In the genomic region with DNA sequence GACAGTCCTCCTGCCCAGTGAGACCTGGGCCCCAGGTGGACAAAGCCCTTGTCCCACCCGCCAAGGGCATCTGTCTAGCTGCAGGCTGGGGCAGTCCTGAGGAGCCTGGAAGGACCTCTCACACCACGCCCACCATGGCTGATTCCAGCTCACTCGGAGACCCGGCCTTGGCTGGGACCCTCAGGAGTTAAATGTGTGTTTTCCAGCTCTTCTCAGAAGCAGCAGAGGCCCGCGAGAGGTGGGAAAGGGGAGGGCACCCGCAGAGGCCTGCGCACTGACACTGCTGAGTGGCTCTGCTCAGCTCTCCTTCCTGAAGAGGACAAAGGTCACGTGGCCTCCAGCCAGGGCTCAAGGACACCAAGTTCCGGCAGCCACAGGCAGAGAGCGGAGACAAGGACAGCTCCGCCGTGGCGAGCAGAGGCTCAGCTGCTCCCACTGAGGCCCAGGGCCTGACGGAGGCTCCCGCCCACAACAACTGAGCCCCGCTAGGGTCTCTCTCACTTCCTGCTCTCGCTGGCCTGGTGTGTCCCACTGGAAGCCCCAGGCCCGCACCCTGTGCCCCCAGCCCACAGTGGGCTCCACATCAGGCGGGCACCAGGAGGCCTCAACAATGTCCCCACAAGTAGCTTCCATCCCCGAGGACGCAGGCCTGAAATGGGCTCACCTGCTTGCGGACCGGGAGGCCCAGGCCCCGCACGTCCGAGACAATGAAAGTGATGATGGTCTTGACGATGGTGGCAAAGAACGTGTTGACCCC, we compare ENCODE assay signal across 1 cellular context.
TF ChIP-seq lines count a peak whose summit lies in the region.

No MANE protein-coding gene starts in this region.

TF ChIP-seq in HepG2, 621 proteins besides CTCF, POLR2A, EP300 and RAD21 (continued from another document and continues in another):
- TF ChIP-seq, protein P1, sequence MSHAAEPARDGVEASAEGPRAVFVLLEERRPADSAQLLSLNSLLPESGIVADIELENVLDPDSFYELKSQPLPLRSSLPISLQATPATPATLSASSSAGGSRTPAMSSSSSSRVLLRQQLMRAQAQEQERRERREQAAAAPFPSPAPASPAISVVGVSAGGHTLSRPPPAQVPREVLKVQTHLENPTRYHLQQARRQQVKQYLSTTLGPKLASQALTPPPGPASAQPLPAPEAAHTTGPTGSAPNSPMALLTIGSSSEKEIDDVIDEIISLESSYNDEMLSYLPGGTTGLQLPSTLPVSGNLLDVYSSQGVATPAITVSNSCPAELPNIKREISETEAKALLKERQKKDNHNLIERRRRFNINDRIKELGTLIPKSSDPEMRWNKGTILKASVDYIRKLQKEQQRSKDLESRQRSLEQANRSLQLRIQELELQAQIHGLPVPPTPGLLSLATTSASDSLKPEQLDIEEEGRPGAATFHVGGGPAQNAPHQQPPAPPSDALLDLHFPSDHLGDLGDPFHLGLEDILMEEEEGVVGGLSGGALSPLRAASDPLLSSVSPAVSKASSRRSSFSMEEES (CRISPR knock-in tag; IDR thresholded peaks at IDR 0.05) = peak; percentile 92
- TF ChIP-seq ZBTB49 (CRISPR knock-in tag; IDR thresholded peaks at IDR 0.05; ENCODE audit: borderline replicate concordance) = no peak
- TF ChIP-seq, protein P2, sequence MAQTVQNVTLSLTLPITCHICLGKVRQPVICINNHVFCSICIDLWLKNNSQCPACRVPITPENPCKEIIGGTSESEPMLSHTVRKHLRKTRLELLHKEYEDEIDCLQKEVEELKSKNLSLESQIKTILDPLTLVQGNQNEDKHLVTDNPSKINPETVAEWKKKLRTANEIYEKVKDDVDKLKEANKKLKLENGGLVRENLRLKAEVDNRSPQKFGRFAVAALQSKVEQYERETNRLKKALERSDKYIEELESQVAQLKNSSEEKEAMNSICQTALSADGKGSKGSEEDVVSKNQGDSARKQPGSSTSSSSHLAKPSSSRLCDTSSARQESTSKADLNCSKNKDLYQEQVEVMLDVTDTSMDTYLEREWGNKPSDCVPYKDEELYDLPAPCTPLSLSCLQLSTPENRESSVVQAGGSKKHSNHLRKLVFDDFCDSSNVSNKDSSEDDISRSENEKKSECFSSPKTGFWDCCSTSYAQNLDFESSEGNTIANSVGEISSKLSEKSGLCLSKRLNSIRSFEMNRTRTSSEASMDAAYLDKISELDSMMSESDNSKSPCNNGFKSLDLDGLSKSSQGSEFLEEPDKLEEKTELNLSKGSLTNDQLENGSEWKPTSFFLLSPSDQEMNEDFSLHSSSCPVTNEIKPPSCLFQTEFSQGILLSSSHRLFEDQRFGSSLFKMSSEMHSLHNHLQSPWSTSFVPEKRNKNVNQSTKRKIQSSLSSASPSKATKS (CRISPR knock-in tag; IDR thresholded peaks at IDR 0.05) = no peak
- no peak for TF ChIP-seq SMAD1 (CRISPR knock-in tag; IDR thresholded peaks at IDR 0.05; ENCODE audit: borderline replicate concordance, low read depth)
- TF ChIP-seq, protein P3, sequence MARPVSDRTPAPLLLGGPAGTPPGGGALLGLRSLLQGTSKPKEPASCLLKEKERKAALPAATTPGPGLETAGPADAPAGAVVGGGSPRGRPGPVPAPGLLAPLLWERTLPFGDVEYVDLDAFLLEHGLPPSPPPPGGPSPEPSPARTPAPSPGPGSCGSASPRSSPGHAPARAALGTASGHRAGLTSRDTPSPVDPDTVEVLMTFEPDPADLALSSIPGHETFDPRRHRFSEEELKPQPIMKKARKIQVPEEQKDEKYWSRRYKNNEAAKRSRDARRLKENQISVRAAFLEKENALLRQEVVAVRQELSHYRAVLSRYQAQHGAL (CRISPR knock-in tag; IDR thresholded peaks at IDR 0.05; ENCODE audit: not compliant biosample characterization) = no peak
- peak; percentile 84; the same call in 1 of the 2 replicates for TF ChIP-seq ZBTB7A (CRISPR knock-in tag; IDR thresholded peaks at IDR 0.05)
- no peak for TF ChIP-seq JUN (CRISPR knock-in tag; IDR thresholded peaks at IDR 0.05)
- peak; percentile 55 for TF ChIP-seq PHF8 (CRISPR knock-in tag; IDR thresholded peaks at IDR 0.05)
- TF ChIP-seq ZFP1 (CRISPR knock-in tag; IDR thresholded peaks at IDR 0.05) = no peak
- TF ChIP-seq ATF1 (CRISPR knock-in tag; IDR thresholded peaks at IDR 0.05) = no peak
- TF ChIP-seq ZNF766 (CRISPR knock-in tag; IDR thresholded peaks at IDR 0.05; ENCODE audit: borderline replicate concordance) = no peak
- no peak for TF ChIP-seq ZNF644 (CRISPR knock-in tag; IDR thresholded peaks at IDR 0.05; ENCODE audit: low read depth)
- TF ChIP-seq, protein P4, sequence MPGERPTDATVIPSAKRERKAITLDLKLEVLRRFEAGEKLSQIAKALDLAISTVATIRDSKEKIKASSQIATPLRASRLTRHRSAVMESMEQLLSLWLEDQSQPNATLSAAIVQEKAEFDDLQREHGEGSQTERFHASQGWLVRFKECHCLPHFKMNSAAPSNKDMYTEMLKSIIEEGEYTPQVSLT (CRISPR knock-in tag; IDR thresholded peaks at IDR 0.05; ENCODE audit: borderline replicate concordance, low read depth) = no peak
- TF ChIP-seq ASH2L (IDR thresholded peaks at IDR 0.05; ENCODE audit: insufficient read length, low read depth, low read length) = peak; percentile 62
- no peak for TF ChIP-seq ZNF549 (CRISPR knock-in tag; IDR thresholded peaks at IDR 0.05)
- TF ChIP-seq ZNF30 (CRISPR knock-in tag; IDR thresholded peaks at IDR 0.05) = no peak; the same call in 1 of the 2 replicates
- TF ChIP-seq RXRA (CRISPR knock-in tag; IDR thresholded peaks at IDR 0.05) = peak; percentile 74
- TF ChIP-seq SSRP1 (CRISPR knock-in tag; IDR thresholded peaks at IDR 0.05) = no peak
- peak; percentile 70 for TF ChIP-seq POLR2AphosphoS5 (IDR thresholded peaks at IDR 0.05; ENCODE audit: low read depth, low read length)
- no peak for TF ChIP-seq ZNF670 (CRISPR knock-in tag; IDR thresholded peaks at IDR 0.05; ENCODE audit: borderline replicate concordance)
- TF ChIP-seq BCL6 (CRISPR knock-in tag; IDR thresholded peaks at IDR 0.05) = peak; percentile 60
- TF ChIP-seq FOXJ3 (CRISPR knock-in tag; IDR thresholded peaks at IDR 0.05; ENCODE audit: borderline replicate concordance) = peak; percentile 47; the same call in 1 of the 2 replicates
- peak; percentile 37 for TF ChIP-seq ZNF746 (CRISPR knock-in tag; IDR thresholded peaks at IDR 0.05)
- TF ChIP-seq, protein P5, sequence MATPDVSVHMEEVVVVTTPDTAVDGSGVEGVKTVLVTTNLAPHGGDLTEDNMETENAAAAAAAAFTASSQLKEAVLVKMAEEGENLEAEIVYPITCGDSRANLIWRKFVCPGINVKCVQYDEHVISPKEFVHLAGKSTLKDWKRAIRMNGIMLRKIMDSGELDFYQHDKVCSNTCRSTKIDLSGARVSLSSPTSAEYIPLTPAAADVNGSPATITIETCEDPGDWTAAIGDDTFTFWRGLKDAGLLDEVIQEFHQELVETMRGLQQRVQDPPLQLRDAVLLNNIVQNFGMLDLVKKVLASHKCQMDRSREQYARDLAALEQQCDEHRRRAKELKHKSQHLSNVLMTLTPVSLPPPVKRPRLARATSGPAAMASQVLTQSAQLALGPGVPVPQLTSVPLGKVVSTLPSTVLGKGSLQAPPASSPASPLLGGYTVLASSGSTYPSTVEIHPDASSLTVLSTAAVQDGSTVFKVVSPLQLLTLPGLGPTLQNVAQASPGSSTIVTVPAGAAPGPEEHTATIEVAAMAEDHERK (CRISPR knock-in tag; IDR thresholded peaks at IDR 0.05; ENCODE audit: low read depth) = no peak
- TF ChIP-seq, protein P6, sequence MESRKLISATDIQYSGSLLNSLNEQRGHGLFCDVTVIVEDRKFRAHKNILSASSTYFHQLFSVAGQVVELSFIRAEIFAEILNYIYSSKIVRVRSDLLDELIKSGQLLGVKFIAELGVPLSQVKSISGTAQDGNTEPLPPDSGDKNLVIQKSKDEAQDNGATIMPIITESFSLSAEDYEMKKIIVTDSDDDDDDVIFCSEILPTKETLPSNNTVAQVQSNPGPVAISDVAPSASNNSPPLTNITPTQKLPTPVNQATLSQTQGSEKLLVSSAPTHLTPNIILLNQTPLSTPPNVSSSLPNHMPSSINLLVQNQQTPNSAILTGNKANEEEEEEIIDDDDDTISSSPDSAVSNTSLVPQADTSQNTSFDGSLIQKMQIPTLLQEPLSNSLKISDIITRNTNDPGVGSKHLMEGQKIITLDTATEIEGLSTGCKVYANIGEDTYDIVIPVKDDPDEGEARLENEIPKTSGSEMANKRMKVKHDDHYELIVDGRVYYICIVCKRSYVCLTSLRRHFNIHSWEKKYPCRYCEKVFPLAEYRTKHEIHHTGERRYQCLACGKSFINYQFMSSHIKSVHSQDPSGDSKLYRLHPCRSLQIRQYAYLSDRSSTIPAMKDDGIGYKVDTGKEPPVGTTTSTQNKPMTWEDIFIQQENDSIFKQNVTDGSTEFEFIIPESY (CRISPR knock-in tag; IDR thresholded peaks at IDR 0.05) = peak; percentile 52
- TF ChIP-seq ZNF772 (CRISPR knock-in tag; IDR thresholded peaks at IDR 0.05) = peak; percentile 75; the same call in 1 of the 2 replicates
- TF ChIP-seq KMT2A (CRISPR knock-in tag; IDR thresholded peaks at IDR 0.05) = peak; percentile 64; the same call in 1 of the 2 replicates
- TF ChIP-seq ZNF18 (CRISPR knock-in tag; IDR thresholded peaks at IDR 0.05; ENCODE audit: insufficient replicate concordance) = peak; percentile 85
- no peak; the same call in 1 of the 2 replicates for TF ChIP-seq KDM5B (CRISPR knock-in tag; IDR thresholded peaks at IDR 0.05; ENCODE audit: borderline replicate concordance)
- peak; percentile 91 for TF ChIP-seq ZFY (CRISPR knock-in tag; IDR thresholded peaks at IDR 0.05)
- no peak for TF ChIP-seq ZNF367 (CRISPR knock-in tag; IDR thresholded peaks at IDR 0.05; ENCODE audit: borderline replicate concordance)
- TF ChIP-seq PATZ1 (CRISPR knock-in tag; IDR thresholded peaks at IDR 0.05) = peak; percentile 66; the same call in 1 of the 2 replicates
- TF ChIP-seq ZNF710 (CRISPR knock-in tag; IDR thresholded peaks at IDR 0.05; ENCODE audit: borderline replicate concordance) = 0 out of 2 replicates have a peak, but pooled peaks have one; percentile 26
- TF ChIP-seq PAX8 (CRISPR knock-in tag; IDR thresholded peaks at IDR 0.05; ENCODE audit: borderline replicate concordance) = peak; percentile 75; the same call in 1 of the 2 replicates
- TF ChIP-seq ZNF713 (CRISPR knock-in tag; IDR thresholded peaks at IDR 0.05) = no peak
- TF ChIP-seq ZNF850 (CRISPR knock-in tag; conservative IDR thresholded peaks at IDR 0.05) = no peak
- TF ChIP-seq MAX (IDR thresholded peaks at IDR 0.05) = peak; percentile 90
- TF ChIP-seq ZIK1 (CRISPR knock-in tag; IDR thresholded peaks at IDR 0.05; ENCODE audit: borderline replicate concordance, low read depth) = peak; percentile 27; the same call in 1 of the 2 replicates
- TF ChIP-seq MAFK (conservative IDR thresholded peaks at IDR 0.05 in 1 of 2, IDR thresholded peaks at IDR 0.05 in 1 of 2; ENCODE audit: low read length in 2 of 2) = 0 out of 4 replicates have a peak, but pooled peaks of 1 of the 2 experiments have one; percentile 2
- peak; percentile 64; the same call in 1 of the 3 replicates for TF ChIP-seq MXI1 (IDR thresholded peaks at IDR 0.05; ENCODE audit: borderline replicate concordance, low read depth, low read length)
